In the genomic region with DNA sequence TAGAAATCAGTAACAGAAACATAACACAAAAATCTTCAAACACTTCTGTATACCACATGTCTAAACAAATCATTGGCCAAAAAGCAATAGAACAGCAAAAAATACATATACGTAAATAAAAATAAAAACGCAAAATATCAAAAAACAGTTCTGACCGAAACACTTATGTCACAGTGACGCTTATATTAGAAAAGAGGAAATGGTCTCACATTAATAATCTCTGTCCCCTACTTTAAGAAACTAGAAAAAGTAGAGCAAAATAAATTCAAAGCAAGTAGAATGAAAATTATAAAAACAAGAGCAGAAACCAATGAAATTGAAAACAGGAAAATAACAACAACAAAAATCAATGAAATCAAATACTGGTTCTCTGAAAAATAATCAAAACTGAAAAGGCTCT, we compare ENCODE assay signal across 18 cellular contexts. TPM values are rescaled to one million over a fixed set of nuclear protein-coding genes. Genes with fewer than 3 reads are reported as not detected.
DNase-seq lines count a peak whose midpoint lies in the region; ATAC-seq lines count a peak whose summit lies in the region.
"Had no signal": no experiment of that assay in that cellular context is flagged by ENCODE, and none has a peak within 500 bp of the region (broad histone marks: within the 10 kb centered on the region; RNA-seq: fewer than 3 reads in every experiment).

No MANE protein-coding gene starts in this region.

- H3K9me3 Mint-ChIP-seq in activated naive CD8-positive, alpha-beta T cell (ENCODE audit: low read depth), result no peaks in the 10 kb centered on the region
- no peaks in the 10 kb centered on the region for H3K9me3 Mint-ChIP-seq in activated naive CD8-positive, alpha-beta T cell treated with anti-CD3 and anti-CD28 coated beads, Interleukin-2, amount 50 U/mL, for 24 hours
- H3K9me3 Mint-ChIP-seq in memory B cell, result no peaks in the 10 kb centered on the region
- H3K9me3 Mint-ChIP-seq: HFFc6 had no signal

- H3K27me3 Mint-ChIP-seq in activated naive CD8-positive, alpha-beta T cell, result no peaks in the 10 kb centered on the region
- H3K27me3 Mint-ChIP-seq in activated naive CD8-positive, alpha-beta T cell treated with anti-CD3 and anti-CD28 coated beads, Interleukin-2, amount 50 U/mL, for 24 hours, result no peaks in the 10 kb centered on the region
- H3K27me3 Mint-ChIP-seq in T-helper 17 cell (no peaks in the 10 kb centered on the region), memory B cell (no peaks in the 10 kb centered on the region)

- no peaks in the 10 kb centered on the region for H3K9me3 ChIP-seq in T-helper 17 cell (ENCODE audit: control insufficient read depth, low read length, poor library complexity, severe bottlenecking)
- H3K9me3 ChIP-seq: SJSA1 had no signal

- H3K27ac Mint-ChIP-seq in activated naive CD8-positive, alpha-beta T cell, result no peak overlapping the region
- no peak overlapping the region for H3K27ac Mint-ChIP-seq in activated naive CD8-positive, alpha-beta T cell treated with anti-CD3 and anti-CD28 coated beads, Interleukin-2, amount 50 U/mL, for 24 hours
- H3K27ac Mint-ChIP-seq in T-helper 17 cell, result peak overlapping the region; percentile 32
- peak overlapping the region; percentile 91 for H3K27ac Mint-ChIP-seq in memory B cell
- H3K27ac Mint-ChIP-seq: HFFc6 had no signal

- H3K4me3 Mint-ChIP-seq in activated naive CD8-positive, alpha-beta T cell, result peak overlapping the region; percentile 2
- H3K4me3 Mint-ChIP-seq in activated naive CD8-positive, alpha-beta T cell treated with anti-CD3 and anti-CD28 coated beads, Interleukin-2, amount 50 U/mL, for 24 hours, result no peak overlapping the region
- H3K4me3 Mint-ChIP-seq in T-helper 17 cell, result no peak overlapping the region
- H3K4me3 Mint-ChIP-seq in memory B cell, result peak overlapping the region; percentile 61
- H3K4me3 Mint-ChIP-seq: HFFc6 had no signal

- intact Hi-C loops in Right ventricle myocardium inferior (cut with DNase I), result no loop called here

- no peak for DNase-seq in activated naive CD8-positive, alpha-beta T cell treated with anti-CD3 and anti-CD28 coated beads, Interleukin-2, amount 50 U/mL, for 24 hours
- DNase-seq in T-helper 17 cell, result no peak
- DNase-seq in memory B cell (ENCODE audit: low spot score in 2 of 2), result no peak
- no peak for DNase-seq in NCI-H82 (lab: John Stamatoyannopoulos, UW)
- no peak for DNase-seq in NCI-H748 treated with DMSO at 0.1 percent for 48 hours (lab: John Stamatoyannopoulos, UW)
- no peak for DNase-seq in Right ventricle myocardium inferior (ENCODE audit: missing footprints)
- no peak for DNase-seq in H4 (ENCODE audit: low spot score)
- DNase-seq: DMS153, EL, HFFc6, KG1, NCI-H1105, NCI-H1694 treated with DMSO at 0.1 percent for 48 hours, NCI-H345, NCI-H526, PC-9 had no signal

- H3K36me3 Mint-ChIP-seq in activated naive CD8-positive, alpha-beta T cell, result peaks cover 5% of the 10 kb centered on the region
- H3K36me3 Mint-ChIP-seq in activated naive CD8-positive, alpha-beta T cell treated with anti-CD3 and anti-CD28 coated beads, Interleukin-2, amount 50 U/mL, for 24 hours (ENCODE audit: low read depth), result peaks cover 9% of the 10 kb centered on the region
- peaks cover 4% of the 10 kb centered on the region for H3K36me3 Mint-ChIP-seq in T-helper 17 cell (ENCODE audit: low read depth)
- H3K36me3 Mint-ChIP-seq in memory B cell, result peaks cover 8% of the 10 kb centered on the region

- peaks cover 75% of the 10 kb centered on the region for H3K4me1 Mint-ChIP-seq in activated naive CD8-positive, alpha-beta T cell (ENCODE audit: low read depth)
- H3K4me1 Mint-ChIP-seq in activated naive CD8-positive, alpha-beta T cell treated with anti-CD3 and anti-CD28 coated beads, Interleukin-2, amount 50 U/mL, for 24 hours, result peaks cover 77% of the 10 kb centered on the region
- H3K4me1 Mint-ChIP-seq in T-helper 17 cell, result peaks cover 54% of the 10 kb centered on the region
- peaks cover 61% of the 10 kb centered on the region for H3K4me1 Mint-ChIP-seq in memory B cell

- no peak for ATAC-seq in activated naive CD8-positive, alpha-beta T cell treated with anti-CD3 and anti-CD28 coated beads, Interleukin-2, amount 50 U/mL, for 24 hours
- ATAC-seq in T-helper 17 cell (no peak), memory B cell (ENCODE audit: low read depth) (peak; percentile 74), Right ventricle myocardium inferior (no peak)

RNA-seq across cellular contexts. Expression of gene TMEM131, which starts 41.9 kb away (rescaled TPM):
- total RNA-seq in T-helper 17 cell, result 10 to 100 TPM; 41.0 to 43.2 TPM
- 26.0 TPM for total RNA-seq in Right ventricle myocardium inferior
- total RNA-seq in H4 (2014; rRNA removed; shearing (Covaris generic)), result 9.7 and 12.3 TPM in 2 replicates

Comparison
In these comparisons a context has a peak if more than half of its experiments do, and no peak if none do; other contexts are left out.
1. H3K4me3 Mint-ChIP-seq: peak in activated naive CD8-positive, alpha-beta T cell (single experiment) and memory B cell (single experiment); none in activated naive CD8-positive, alpha-beta T cell treated with anti-CD3 and anti-CD28 coated beads, Interleukin-2, amount 50 U/mL, for 24 hours (single experiment) and T-helper 17 cell (single experiment).
2. H3K27ac Mint-ChIP-seq: peak in T-helper 17 cell (single experiment) and memory B cell (single experiment); none in activated naive CD8-positive, alpha-beta T cell (single experiment) and activated naive CD8-positive, alpha-beta T cell treated with anti-CD3 and anti-CD28 coated beads, Interleukin-2, amount 50 U/mL, for 24 hours (single experiment).